ENCODE assay signal across 1 cellular context in genomic region chr9:70474413-70474812, GRCh38.
TF ChIP-seq lines count a peak whose summit lies in the region.

No MANE protein-coding gene starts in this region.

TF ChIP-seq in IMR-90, 13 proteins besides CTCF, POLR2A, EP300 and RAD21 (continued from another document):
- TF ChIP-seq, protein P1, sequence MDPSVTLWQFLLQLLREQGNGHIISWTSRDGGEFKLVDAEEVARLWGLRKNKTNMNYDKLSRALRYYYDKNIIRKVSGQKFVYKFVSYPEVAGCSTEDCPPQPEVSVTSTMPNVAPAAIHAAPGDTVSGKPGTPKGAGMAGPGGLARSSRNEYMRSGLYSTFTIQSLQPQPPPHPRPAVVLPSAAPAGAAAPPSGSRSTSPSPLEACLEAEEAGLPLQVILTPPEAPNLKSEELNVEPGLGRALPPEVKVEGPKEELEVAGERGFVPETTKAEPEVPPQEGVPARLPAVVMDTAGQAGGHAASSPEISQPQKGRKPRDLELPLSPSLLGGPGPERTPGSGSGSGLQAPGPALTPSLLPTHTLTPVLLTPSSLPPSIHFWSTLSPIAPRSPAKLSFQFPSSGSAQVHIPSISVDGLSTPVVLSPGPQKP (IDR thresholded peaks at IDR 0.05; ENCODE audit: borderline replicate concordance, low read depth, low read length), result no peak
- TF ChIP-seq RCOR1 (IDR thresholded peaks at IDR 0.05; ENCODE audit: insufficient replicate concordance, low read length) (no peak), BHLHE40 (IDR thresholded peaks at IDR 0.05; ENCODE audit: low read depth, low read length) (no peak), FOS (IDR thresholded peaks at IDR 0.05; ENCODE audit: low read depth, low read length) (no peak), MAZ (IDR thresholded peaks at IDR 0.05; ENCODE audit: borderline replicate concordance, low read depth, low read length) (no peak), MAFK (IDR thresholded peaks at IDR 0.05; ENCODE audit: low read depth, low read length) (no peak), CHD1 (IDR thresholded peaks at IDR 0.05; ENCODE audit: low read depth, low read length) (no peak), SMC3 (IDR thresholded peaks at IDR 0.05; ENCODE audit: low read depth, low read length) (no peak), CEBPB (IDR thresholded peaks at IDR 0.05; ENCODE audit: low read depth, low read length) (no peak), MXI1 (IDR thresholded peaks at IDR 0.05; ENCODE audit: borderline replicate concordance, low read depth, low read length) (no peak), RFX5 (IDR thresholded peaks at IDR 0.05; ENCODE audit: low read depth, low read length) (no peak)
- TF ChIP-seq, protein P2, sequence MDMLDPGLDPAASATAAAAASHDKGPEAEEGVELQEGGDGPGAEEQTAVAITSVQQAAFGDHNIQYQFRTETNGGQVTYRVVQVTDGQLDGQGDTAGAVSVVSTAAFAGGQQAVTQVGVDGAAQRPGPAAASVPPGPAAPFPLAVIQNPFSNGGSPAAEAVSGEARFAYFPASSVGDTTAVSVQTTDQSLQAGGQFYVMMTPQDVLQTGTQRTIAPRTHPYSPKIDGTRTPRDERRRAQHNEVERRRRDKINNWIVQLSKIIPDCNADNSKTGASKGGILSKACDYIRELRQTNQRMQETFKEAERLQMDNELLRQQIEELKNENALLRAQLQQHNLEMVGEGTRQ (IDR thresholded peaks at IDR 0.05; ENCODE audit: low read depth, low read length), result no peak
